Comparison of ENCODE assay signal across 1 cellular context in the genomic region with DNA sequence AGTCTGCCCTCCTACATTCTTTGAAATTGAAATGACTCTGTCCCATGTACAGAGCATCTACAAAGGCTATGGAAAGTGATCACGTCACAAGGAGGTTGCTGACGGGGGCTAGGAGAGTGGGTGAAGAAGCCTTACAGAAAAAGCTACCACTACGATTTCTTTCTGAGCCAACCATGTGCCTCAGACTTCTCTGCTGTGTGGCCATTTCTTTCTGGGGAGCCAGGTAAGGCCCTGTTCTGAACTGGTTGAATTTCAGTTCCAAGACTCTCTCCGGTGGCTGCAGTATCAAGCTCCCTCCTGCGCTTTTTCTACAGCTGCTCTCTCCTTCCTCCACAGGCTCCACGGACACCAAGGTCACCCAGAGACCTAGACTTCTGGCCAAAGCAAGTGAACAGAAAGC.
TF ChIP-seq lines count a peak whose summit lies in the region.

No MANE protein-coding gene starts in this region.

TF ChIP-seq in GM23338, 12 proteins besides CTCF, POLR2A, EP300 and RAD21:
- TF ChIP-seq, protein P1, sequence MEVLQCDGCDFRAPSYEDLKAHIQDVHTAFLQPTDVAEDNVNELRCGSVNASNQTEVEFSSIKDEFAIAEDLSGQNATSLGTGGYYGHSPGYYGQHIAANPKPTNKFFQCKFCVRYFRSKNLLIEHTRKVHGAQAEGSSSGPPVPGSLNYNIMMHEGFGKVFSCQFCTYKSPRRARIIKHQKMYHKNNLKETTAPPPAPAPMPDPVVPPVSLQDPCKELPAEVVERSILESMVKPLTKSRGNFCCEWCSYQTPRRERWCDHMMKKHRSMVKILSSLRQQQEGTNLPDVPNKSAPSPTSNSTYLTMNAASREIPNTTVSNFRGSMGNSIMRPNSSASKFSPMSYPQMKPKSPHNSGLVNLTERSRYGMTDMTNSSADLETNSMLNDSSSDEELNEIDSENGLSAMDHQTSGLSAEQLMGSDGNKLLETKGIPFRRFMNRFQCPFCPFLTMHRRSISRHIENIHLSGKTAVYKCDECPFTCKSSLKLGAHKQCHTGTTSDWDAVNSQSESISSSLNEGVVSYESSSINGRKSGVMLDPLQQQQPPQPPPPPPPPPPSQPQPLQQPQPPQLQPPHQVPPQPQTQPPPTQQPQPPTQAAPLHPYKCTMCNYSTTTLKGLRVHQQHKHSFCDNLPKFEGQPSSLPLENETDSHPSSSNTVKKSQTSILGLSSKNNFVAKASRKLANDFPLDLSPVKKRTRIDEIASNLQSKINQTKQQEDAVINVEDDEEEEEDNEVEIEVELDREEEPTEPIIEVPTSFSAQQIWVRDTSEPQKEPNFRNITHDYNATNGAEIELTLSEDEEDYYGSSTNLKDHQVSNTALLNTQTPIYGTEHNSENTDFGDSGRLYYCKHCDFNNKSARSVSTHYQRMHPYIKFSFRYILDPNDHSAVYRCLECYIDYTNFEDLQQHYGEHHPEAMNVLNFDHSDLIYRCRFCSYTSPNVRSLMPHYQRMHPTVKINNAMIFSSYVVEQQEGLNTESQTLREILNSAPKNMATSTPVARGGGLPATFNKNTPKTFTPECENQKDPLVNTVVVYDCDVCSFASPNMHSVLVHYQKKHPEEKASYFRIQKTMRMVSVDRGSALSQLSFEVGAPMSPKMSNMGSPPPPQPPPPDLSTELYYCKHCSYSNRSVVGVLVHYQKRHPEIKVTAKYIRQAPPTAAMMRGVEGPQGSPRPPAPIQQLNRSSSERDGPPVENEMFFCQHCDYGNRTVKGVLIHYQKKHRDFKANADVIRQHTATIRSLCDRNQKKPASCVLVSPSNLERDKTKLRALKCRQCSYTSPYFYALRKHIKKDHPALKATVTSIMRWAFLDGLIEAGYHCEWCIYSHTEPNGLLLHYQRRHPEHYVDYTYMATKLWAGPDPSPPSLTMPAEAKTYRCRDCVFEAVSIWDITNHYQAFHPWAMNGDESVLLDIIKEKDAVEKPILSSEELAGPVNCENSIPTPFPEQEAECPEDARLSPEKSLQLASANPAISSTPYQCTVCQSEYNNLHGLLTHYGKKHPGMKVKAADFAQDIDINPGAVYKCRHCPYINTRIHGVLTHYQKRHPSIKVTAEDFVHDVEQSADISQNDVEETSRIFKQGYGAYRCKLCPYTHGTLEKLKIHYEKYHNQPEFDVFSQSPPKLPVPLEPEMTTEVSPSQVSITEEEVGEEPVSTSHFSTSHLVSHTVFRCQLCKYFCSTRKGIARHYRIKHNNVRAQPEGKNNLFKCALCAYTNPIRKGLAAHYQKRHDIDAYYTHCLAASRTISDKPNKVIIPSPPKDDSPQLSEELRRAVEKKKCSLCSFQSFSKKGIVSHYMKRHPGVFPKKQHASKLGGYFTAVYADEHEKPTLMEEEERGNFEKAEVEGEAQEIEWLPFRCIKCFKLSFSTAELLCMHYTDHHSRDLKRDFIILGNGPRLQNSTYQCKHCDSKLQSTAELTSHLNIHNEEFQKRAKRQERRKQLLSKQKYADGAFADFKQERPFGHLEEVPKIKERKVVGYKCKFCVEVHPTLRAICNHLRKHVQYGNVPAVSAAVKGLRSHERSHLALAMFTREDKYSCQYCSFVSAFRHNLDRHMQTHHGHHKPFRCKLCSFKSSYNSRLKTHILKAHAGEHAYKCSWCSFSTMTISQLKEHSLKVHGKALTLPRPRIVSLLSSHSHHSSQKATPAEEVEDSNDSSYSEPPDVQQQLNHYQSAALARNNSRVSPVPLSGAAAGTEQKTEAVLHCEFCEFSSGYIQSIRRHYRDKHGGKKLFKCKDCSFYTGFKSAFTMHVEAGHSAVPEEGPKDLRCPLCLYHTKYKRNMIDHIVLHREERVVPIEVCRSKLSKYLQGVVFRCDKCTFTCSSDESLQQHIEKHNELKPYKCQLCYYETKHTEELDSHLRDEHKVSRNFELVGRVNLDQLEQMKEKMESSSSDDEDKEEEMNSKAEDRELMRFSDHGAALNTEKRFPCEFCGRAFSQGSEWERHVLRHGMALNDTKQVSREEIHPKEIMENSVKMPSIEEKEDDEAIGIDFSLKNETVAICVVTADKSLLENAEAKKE (CRISPR knock-in tag; IDR thresholded peaks at IDR 0.05): no peak
- TF ChIP-seq EZH2 (IDR thresholded peaks at IDR 0.05; ENCODE audit: low read depth, unreplicated experiment) (no peak), ZNF114 (CRISPR knock-in tag; IDR thresholded peaks at IDR 0.05) (no peak), JUNB (IDR thresholded peaks at IDR 0.05; ENCODE audit: unreplicated experiment) (no peak), EZH2phosphoT487 (IDR thresholded peaks at IDR 0.05; ENCODE audit: unreplicated experiment) (no peak), STAT1 (IDR thresholded peaks at IDR 0.05; ENCODE audit: unreplicated experiment) (no peak), CREB1 (CRISPR knock-in tag; IDR thresholded peaks at IDR 0.05; ENCODE audit: low read depth) (no peak), POLR2AphosphoS5 (IDR thresholded peaks at IDR 0.05; ENCODE audit: low read depth) (no peak), ZNF331 (CRISPR knock-in tag; IDR thresholded peaks at IDR 0.05; ENCODE audit: low read depth) (no peak), NANOG (IDR thresholded peaks at IDR 0.05; ENCODE audit: borderline replicate concordance) (no peak)
- TF ChIP-seq, protein P2, sequence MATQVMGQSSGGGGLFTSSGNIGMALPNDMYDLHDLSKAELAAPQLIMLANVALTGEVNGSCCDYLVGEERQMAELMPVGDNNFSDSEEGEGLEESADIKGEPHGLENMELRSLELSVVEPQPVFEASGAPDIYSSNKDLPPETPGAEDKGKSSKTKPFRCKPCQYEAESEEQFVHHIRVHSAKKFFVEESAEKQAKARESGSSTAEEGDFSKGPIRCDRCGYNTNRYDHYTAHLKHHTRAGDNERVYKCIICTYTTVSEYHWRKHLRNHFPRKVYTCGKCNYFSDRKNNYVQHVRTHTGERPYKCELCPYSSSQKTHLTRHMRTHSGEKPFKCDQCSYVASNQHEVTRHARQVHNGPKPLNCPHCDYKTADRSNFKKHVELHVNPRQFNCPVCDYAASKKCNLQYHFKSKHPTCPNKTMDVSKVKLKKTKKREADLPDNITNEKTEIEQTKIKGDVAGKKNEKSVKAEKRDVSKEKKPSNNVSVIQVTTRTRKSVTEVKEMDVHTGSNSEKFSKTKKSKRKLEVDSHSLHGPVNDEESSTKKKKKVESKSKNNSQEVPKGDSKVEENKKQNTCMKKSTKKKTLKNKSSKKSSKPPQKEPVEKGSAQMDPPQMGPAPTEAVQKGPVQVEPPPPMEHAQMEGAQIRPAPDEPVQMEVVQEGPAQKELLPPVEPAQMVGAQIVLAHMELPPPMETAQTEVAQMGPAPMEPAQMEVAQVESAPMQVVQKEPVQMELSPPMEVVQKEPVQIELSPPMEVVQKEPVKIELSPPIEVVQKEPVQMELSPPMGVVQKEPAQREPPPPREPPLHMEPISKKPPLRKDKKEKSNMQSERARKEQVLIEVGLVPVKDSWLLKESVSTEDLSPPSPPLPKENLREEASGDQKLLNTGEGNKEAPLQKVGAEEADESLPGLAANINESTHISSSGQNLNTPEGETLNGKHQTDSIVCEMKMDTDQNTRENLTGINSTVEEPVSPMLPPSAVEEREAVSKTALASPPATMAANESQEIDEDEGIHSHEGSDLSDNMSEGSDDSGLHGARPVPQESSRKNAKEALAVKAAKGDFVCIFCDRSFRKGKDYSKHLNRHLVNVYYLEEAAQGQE (IDR thresholded peaks at IDR 0.05; ENCODE audit: unreplicated experiment): no peak
- TF ChIP-seq, protein P3, sequence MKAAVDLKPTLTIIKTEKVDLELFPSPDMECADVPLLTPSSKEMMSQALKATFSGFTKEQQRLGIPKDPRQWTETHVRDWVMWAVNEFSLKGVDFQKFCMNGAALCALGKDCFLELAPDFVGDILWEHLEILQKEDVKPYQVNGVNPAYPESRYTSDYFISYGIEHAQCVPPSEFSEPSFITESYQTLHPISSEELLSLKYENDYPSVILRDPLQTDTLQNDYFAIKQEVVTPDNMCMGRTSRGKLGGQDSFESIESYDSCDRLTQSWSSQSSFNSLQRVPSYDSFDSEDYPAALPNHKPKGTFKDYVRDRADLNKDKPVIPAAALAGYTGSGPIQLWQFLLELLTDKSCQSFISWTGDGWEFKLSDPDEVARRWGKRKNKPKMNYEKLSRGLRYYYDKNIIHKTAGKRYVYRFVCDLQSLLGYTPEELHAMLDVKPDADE (IDR thresholded peaks at IDR 0.05): no peak
